In the genomic region with DNA sequence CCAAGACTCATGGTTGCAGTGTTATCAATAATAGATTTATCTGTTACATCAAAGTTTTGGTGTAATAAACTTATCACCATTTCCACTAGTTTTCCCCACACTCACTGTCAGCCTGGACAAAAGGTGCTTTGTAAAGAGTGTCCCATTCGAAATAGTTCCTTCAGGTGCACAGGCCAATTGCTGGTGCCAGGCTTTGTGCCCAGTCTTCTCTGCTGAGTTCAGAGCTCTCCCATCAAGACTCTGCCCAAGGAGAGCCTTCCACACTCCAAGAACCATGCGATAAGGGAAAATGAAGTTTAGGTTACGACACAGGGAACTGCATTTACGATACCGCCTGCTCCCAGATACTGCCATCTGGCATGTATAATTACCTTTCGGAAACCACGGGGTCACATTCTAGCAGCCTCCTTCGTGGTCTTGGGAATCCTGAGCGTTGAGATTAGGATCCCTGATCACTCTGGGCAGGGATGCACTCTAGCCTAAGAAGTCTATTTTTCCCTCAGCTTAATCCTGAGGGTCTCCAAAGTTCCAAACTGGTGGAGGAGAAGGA, we compare ENCODE assay signal across 17 cellular contexts.
"Had no signal": no experiment of that assay in that cellular context is flagged by ENCODE, and none has a peak within 500 bp of the region (broad histone marks: within the 10 kb centered on the region; RNA-seq: fewer than 3 reads in every experiment).

No MANE protein-coding gene starts in this region.

- H3K4me3 ChIP-seq: coronary artery, neural progenitor cell, ovary, testis had no signal

- H3K9me3 ChIP-seq: ovary, testis had no signal

- H3K4me2 ChIP-seq: neural progenitor cell had no signal

- H3K27me3 ChIP-seq: neural progenitor cell, ovary, testis had no signal

- H3K36me3 ChIP-seq: neural progenitor cell, ovary had no signal

- H3K9ac ChIP-seq: neural progenitor cell had no signal

- ATAC-seq: activated CD4-positive, CD25-positive, alpha-beta regulatory T cell treated with anti-CD3 and anti-CD28 coated beads, Interleukin-2, amount 50 U/mL, for 24 hours; activated CD8-positive, alpha-beta T cell treated with anti-CD3 and anti-CD28 coated beads for 36 hours; activated T-cell treated with anti-CD3 and anti-CD28 coated beads, Interleukin-2, amount 50 U/mL, for 72 hours; foreskin keratinocyte; left ventricle myocardium superior had no signal

- DNase-seq: activated CD8-positive, alpha-beta memory T cell treated with anti-CD3 and anti-CD28 coated beads, Interleukin-2, amount 50 U/mL, for 4 hours; activated CD8-positive, alpha-beta T cell treated with anti-CD3 and anti-CD28 coated beads for 36 hours; activated gamma-delta T cell treated with Interleukin-2 at 50 U/mL for 16 hours; activated naive CD8-positive, alpha-beta T cell treated with anti-CD3 and anti-CD28 coated beads for 36 hours; activated T-cell treated with anti-CD3 and anti-CD28 coated beads, Interleukin-2, amount 50 U/mL, for 72 hours; effector CD4-positive, alpha-beta T cell; foreskin keratinocyte; head of caudate nucleus; left ventricle myocardium superior; ovary; retina; stimulated activated CD4-positive, alpha-beta T cell treated with anti-CD3 and anti-CD28 coated beads, Interleukin-15, amount 100 ng/mL, for 24 hours; stimulated activated CD4-positive, alpha-beta T cell treated with anti-CD3 and anti-CD28 coated beads, Interleukin-4, amount 100 ng/mL, for 24 hours; testis had no signal

- H3K27ac ChIP-seq: coronary artery, foreskin keratinocyte, neural progenitor cell, ovary, testis had no signal

- H3K4me1 ChIP-seq: foreskin keratinocyte, testis had no signal
